In the genomic region with DNA sequence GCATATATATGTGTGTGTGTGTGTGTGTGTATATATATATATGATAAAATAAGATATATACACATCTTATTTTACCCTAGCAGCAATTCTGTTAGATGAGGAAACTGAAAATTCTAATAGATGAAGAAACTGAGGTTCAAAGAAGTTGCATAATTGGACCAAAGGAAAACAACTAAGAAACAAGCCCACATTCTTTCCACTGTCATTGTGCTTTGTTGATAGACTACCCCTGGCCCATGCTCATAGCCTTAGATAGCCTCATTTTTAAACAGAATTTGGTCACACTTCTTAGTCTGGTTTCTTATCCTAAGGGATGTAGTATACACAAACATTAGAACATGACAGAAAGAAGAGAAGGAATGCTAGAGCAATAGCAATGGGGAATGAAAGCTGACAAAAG, we compare ENCODE assay signal across 20 cellular contexts.
DNase-seq lines count a peak whose midpoint lies in the region; ATAC-seq, FAIRE-seq and TF ChIP-seq lines count a peak whose summit lies in the region.
"Had no signal": no experiment of that assay in that cellular context is flagged by ENCODE, and none has a peak within 500 bp of the region (broad histone marks: within the 10 kb centered on the region; RNA-seq: fewer than 3 reads in every experiment).

No MANE protein-coding gene starts in this region.

- H3K27me3 ChIP-seq in pancreas = no peaks in the 10 kb centered on the region

- peaks cover 2% of the 10 kb centered on the region; the same call in 1 of the 2 replicates for H3K27me3 Mint-ChIP-seq in HFFc6 (ENCODE audit: insufficient read depth)

- FAIRE-seq in pancreas (lab: Jason Lieb, UNC) = no peak
- FAIRE-seq: HepG2, RCC 7860 had no signal

- peak overlapping the region; percentile 90 for H3K27ac Mint-ChIP-seq in HFFc6

- H3K4me3 Mint-ChIP-seq in HFFc6 = peak overlapping the region; percentile 37

- H3K9me3 ChIP-seq in pancreas = no peaks in the 10 kb centered on the region

- ATAC-seq in pancreas = no peak
- ATAC-seq: HepG2 had no signal

- H3K4me3 ChIP-seq in AG10803 (ENCODE audit: low read length) (no peak overlapping the region), fibroblast of pulmonary artery (replicated peaks; ENCODE audit: low read depth, low read length) (no peak overlapping the region), pancreas (no peak overlapping the region)

- H3K36me3 ChIP-seq in pancreas = no peaks in the 10 kb centered on the region

- intact Hi-C loops in pancreas (cut with DNase I) = no loop called here

- TF ChIP-seq CTCF in AG10803 (conservative IDR thresholded peaks at IDR 0.05; ENCODE audit: low read length) = no peak
- no peak for TF ChIP-seq CTCF in HFFc6 (IDR thresholded peaks at IDR 0.05)
- TF ChIP-seq CTCF in fibroblast of pulmonary artery (IDR thresholded peaks at IDR 0.05; ENCODE audit: low read length, missing control alignments) = no peak
- TF ChIP-seq CTCF in pancreas (IDR thresholded peaks at IDR 0.05) = no peak

- DNase-seq in AG10803 (ENCODE audit: low read depth) = peak; percentile 3
- no peak for DNase-seq in HFFc6
- peak; percentile 35 for DNase-seq in amniotic epithelial cell (ENCODE audit: low read depth)
- peak; percentile 11 for DNase-seq in fibroblast of pulmonary artery (ENCODE audit: low read depth)
- DNase-seq in pancreas = no peak
- no peak for DNase-seq in amygdala (lab: John Stamatoyannopoulos, UW)
- no peak for DNase-seq in NCI-H2107 (lab: John Stamatoyannopoulos, UW)
- no peak for DNase-seq in RPMI8226
- DNase-seq: DMS 273 treated with DMSO at 0.1 percent for 48 hours, EL, MM.1S, NCI-H187 treated with DMSO at 0.1 percent for 48 hours, NCI-H2171, NCI-H446, NCI-H69, SHP77 had no signal

- H3K27ac ChIP-seq in pancreas = no peak overlapping the region
- H3K27ac ChIP-seq: C4-2B, KMS-11 had no signal

- H3K4me1 Mint-ChIP-seq in HFFc6 (ENCODE audit: low read depth) = peaks cover 76% of the 10 kb centered on the region

- H3K36me3 Mint-ChIP-seq in HFFc6 (ENCODE audit: low read depth) = peaks cover 4% of the 10 kb centered on the region; the same call in 1 of the 2 replicates

- no peaks in the 10 kb centered on the region for H3K4me1 ChIP-seq in pancreas

- H3K9me3 Mint-ChIP-seq in HFFc6 = no peaks in the 10 kb centered on the region

Comparison
In these comparisons a context has a peak if more than half of its experiments do, and no peak if none do; other contexts are left out.
1. DNase-seq: peak in AG10803 (single experiment), amniotic epithelial cell (single experiment) and fibroblast of pulmonary artery (single experiment); none in HFFc6 (single experiment), pancreas (0 of 6), amygdala (0 of 56), NCI-H2107 (single experiment) and RPMI8226 (single experiment).